Comparison of ENCODE assay signal across 8 cellular contexts in genomic region chr14:39432179-39432618, GRCh38. TPM values are rescaled to one million over a fixed set of nuclear protein-coding genes. Genes with fewer than 3 reads are reported as not detected.
DNase-seq lines count a peak whose midpoint lies in the region; ATAC-seq and TF ChIP-seq lines count a peak whose summit lies in the region.

Gene FBXO33, minus strand, starts transcription at chr14:39432433. Its CDS starts 271 bp downstream, at chr14:39432162.

- peaks cover 44% of the 10 kb centered on the region for H3K4me1 Mint-ChIP-seq in activated T-cell treated with anti-CD3 and anti-CD28 coated beads, Interleukin-2, amount 50 U/mL, for 24 hours (ENCODE audit: low read depth)

- peak within 1 kb of the TSS; percentile 94 for H3K4me3 ChIP-seq in PC-9
- H3K4me3 ChIP-seq in esophagus (ENCODE audit: low read depth in 1 of 2, low read length in 2 of 2): peak within 1 kb of the TSS; percentile 94 to 96
- peak within 1 kb of the TSS; percentile 64 for H3K4me3 ChIP-seq in mucosa of stomach (ENCODE audit: low read length)

- BruUV-seq in PC-9 (replicated peaks; lab: Mats Ljungman, UMichigan): no TSS peak

- peak within 1 kb of the TSS; percentile 95 for H3K4me3 Mint-ChIP-seq in activated T-cell treated with anti-CD3 and anti-CD28 coated beads, Interleukin-2, amount 50 U/mL, for 24 hours

- H3K4me1 ChIP-seq in PC-9 (replicated peaks; ENCODE audit: insufficient read depth): peaks cover 8% of the 10 kb centered on the region
- H3K4me1 ChIP-seq in esophagus (ENCODE audit: control insufficient read depth in 2 of 2, insufficient read depth in 2 of 2, low read length in 1 of 2): no peaks in the 10 kb centered on the region
- peaks cover 8% of the 10 kb centered on the region for H3K4me1 ChIP-seq in mucosa of stomach (ENCODE audit: control insufficient read depth, insufficient read depth, low read length)

- H3F3A ChIP-seq in PC-9 (ENCODE audit: insufficient read depth, low read depth): peaks cover 9% of the 10 kb centered on the region

- H3K9me3 Mint-ChIP-seq in activated T-cell treated with anti-CD3 and anti-CD28 coated beads, Interleukin-2, amount 50 U/mL, for 24 hours: no peaks in the 10 kb centered on the region

- no peak for TF ChIP-seq CTCF in PC-9 (conservative IDR thresholded peaks at IDR 0.05)

- peak within 1 kb of the TSS; percentile 95 for H2AFZ ChIP-seq in PC-9

- peak; percentile 98 for DNase-seq in DMS 273 treated with DMSO at 0.1 percent for 48 hours (lab: John Stamatoyannopoulos, UW)
- DNase-seq in KBM-7: peak; percentile 99
- DNase-seq in PC-9: peak; percentile 74 to 91
- DNase-seq in activated T-cell treated with anti-CD3 and anti-CD28 coated beads, Interleukin-2, amount 50 U/mL, for 24 hours: peak; percentile 99
- DNase-seq in stimulated activated CD8-positive, alpha-beta memory T cell treated with anti-CD3 and anti-CD28 coated beads, Interleukin-4, amount 100 ng/mL, for 48 hours: peak; percentile 96

- peak within 1 kb of the TSS; percentile 100 for H3K27ac Mint-ChIP-seq in activated T-cell treated with anti-CD3 and anti-CD28 coated beads, Interleukin-2, amount 50 U/mL, for 24 hours

- intact Hi-C loops in PC-9 (cut with micrococcal nuclease; ENCODE audit: unreplicated experiment): loop anchor here (1.0 to 5.0 kb wide), 3 partner anchors 165 to 329 kb away; partner anchors contain the start of genes SEC23A and TRAPPC6B

- CTCF ChIA-PET in PC-9 (lab: Charles Lee): no interaction called here

- 0 to 1% methylated on average over 26 to 47 of the region's 47 CpGs for WGBS in esophagus, 2 donors

- H3K27me3 ChIP-seq in PC-9 (ENCODE audit: insufficient read depth, low read depth) (no peaks in the 10 kb centered on the region), esophagus (ENCODE audit: control insufficient read depth in 1 of 2, insufficient read depth in 2 of 2, low read length in 2 of 2) (no peaks in the 10 kb centered on the region), mucosa of stomach (ENCODE audit: control insufficient read depth, insufficient read depth, low read length) (no peaks in the 10 kb centered on the region)

- POLR2A ChIA-PET in PC-9 (lab: Charles Lee; ENCODE audit: unreplicated experiment): interaction anchor here (0.6 to 1.2 kb wide), 3 partner anchors 191 to 313 kb away, joined by 3 to 5 read pairs (median 4); partner anchors contain the start of gene TRAPPC6B

- in situ Hi-C loops in KBM-7 (cut with MboI; ENCODE audit: low pct_unique_long_range_greater_than_20kb, low sequenced_read_pairs): no loop called here

- ATAC-seq in GM21723 (IDR thresholded peaks at IDR 0.05; ENCODE audit: unreplicated experiment): peak; percentile 82

- no peaks in the 10 kb centered on the region for H4K20me1 ChIP-seq in PC-9 (ENCODE audit: insufficient read depth)

- no peaks in the 10 kb centered on the region for H3K9me3 ChIP-seq in PC-9 (ENCODE audit: insufficient read depth, low read depth)
- H3K9me3 ChIP-seq in esophagus (ENCODE audit: control insufficient read depth in 2 of 2, insufficient read depth in 1 of 2, low read depth in 1 of 2, low read length in 1 of 2): no peaks in the 10 kb centered on the region
- no peaks in the 10 kb centered on the region for H3K9me3 ChIP-seq in mucosa of stomach (ENCODE audit: control insufficient read depth, low read length)

- H3K9me2 ChIP-seq in PC-9 (ENCODE audit: insufficient read depth): no peaks in the 10 kb centered on the region; the same call in 1 of the 2 replicates

- H3K27ac ChIP-seq in PC-9: peak within 1 kb of the TSS; percentile 96
- peak within 1 kb of the TSS; percentile 100 for H3K27ac ChIP-seq in esophagus (ENCODE audit: low read depth in 2 of 2, low read length in 1 of 2)

- peak within 1 kb of the TSS; percentile 96 for H3K4me2 ChIP-seq in PC-9

- H3K9ac ChIP-seq in mucosa of stomach (ENCODE audit: low read length): peak within 1 kb of the TSS; percentile 92

- peaks cover 15% of the 10 kb centered on the region for H3K36me3 Mint-ChIP-seq in activated T-cell treated with anti-CD3 and anti-CD28 coated beads, Interleukin-2, amount 50 U/mL, for 24 hours (ENCODE audit: low read depth)

- peaks cover 33% of the 10 kb centered on the region for H3K79me2 ChIP-seq in PC-9 (ENCODE audit: low read depth)

- H3K27me3 Mint-ChIP-seq in activated T-cell treated with anti-CD3 and anti-CD28 coated beads, Interleukin-2, amount 50 U/mL, for 24 hours: no peaks in the 10 kb centered on the region

- no peaks in the 10 kb centered on the region for H3K36me3 ChIP-seq in PC-9 (ENCODE audit: low read depth)
- no peaks in the 10 kb centered on the region for H3K36me3 ChIP-seq in esophagus (ENCODE audit: control insufficient read depth in 2 of 2, insufficient read depth in 2 of 2, low read length in 1 of 2)
- no peaks in the 10 kb centered on the region for H3K36me3 ChIP-seq in mucosa of stomach (ENCODE audit: control insufficient read depth, insufficient read depth, low read length)

RNA-seq across cellular contexts. Expression of gene FBXO33, which starts in this region (rescaled TPM):
- total RNA-seq in PC-9 (2021): 6.2 and 9.0 TPM in 2 replicates
- 1 to 10 TPM; 2.6 to 3.6 TPM for polyA plus RNA-seq in esophagus

Comparison
In these comparisons a context has a peak if more than half of its experiments do, and no peak if none do; other contexts are left out.
1. Peak in every context shown above with its lines: DNase-seq, ATAC-seq, H3K4me3 ChIP-seq and H3K27ac ChIP-seq.